In the genomic region with DNA sequence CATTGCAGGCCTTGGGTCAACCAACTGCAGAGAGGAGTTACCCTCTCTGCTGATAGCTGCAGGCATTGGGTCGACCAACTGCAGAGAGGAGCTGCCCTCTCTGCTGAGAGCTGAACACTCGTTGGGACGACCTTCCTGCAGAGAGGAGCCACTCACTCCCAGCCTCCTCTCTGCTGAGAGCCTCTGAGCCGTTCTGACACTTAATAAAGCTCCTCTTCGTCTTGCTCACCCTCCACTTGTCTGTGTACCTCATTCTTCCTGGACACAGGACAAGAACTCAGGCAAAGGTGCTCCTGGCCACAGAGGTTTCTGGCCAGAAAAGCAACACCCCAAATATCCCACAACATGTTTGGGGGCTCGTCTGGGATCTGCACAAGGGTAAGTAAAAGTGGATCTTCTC, we compare ENCODE assay signal across 37 cellular contexts. TPM values are rescaled to one million over a fixed set of nuclear protein-coding genes. Genes with fewer than 3 reads are reported as not detected.
"Had no signal": no experiment of that assay in that cellular context is flagged by ENCODE, and none has a peak within 500 bp of the region (broad histone marks: within the 10 kb centered on the region; RNA-seq: fewer than 3 reads in every experiment).

No MANE protein-coding gene starts in this region.

- H3K36me3 Mint-ChIP-seq: activated CD4-positive, alpha-beta memory T cell treated with anti-CD3 and anti-CD28 coated beads for 36 hours had no signal

- H3K27me3 ChIP-seq: ascending aorta, breast epithelium, dorsolateral prefrontal cortex, foreskin keratinocyte had no signal

- H3K36me3 ChIP-seq: ascending aorta, breast epithelium, cardiac muscle cell, esophagus muscularis mucosa, gastrocnemius medialis, heart left ventricle had no signal

- H3K27ac ChIP-seq: ascending aorta, breast epithelium, cardiac muscle cell, coronary artery, esophagus muscularis mucosa, foreskin keratinocyte, gastrocnemius medialis, heart left ventricle, WERI-Rb-1 had no signal

- DNase-seq: activated B cell treated with CpG ODN at 0.5 μM for 24 hours; activated CD4-positive, alpha-beta memory T cell treated with anti-CD3 and anti-CD28 coated beads for 36 hours; activated CD4-positive, alpha-beta T cell treated with anti-CD3 and anti-CD28 coated beads for 36 hours; activated CD4-positive, alpha-beta T cell treated with anti-CD3 and anti-CD28 coated beads, Interleukin-2, amount 10 ng/mL, durations not matched to agents 24 days and 14 days; activated CD4-positive, CD25-positive, alpha-beta regulatory T cell treated with anti-CD3 and anti-CD28 coated beads, Interleukin-2, amount 50 U/mL, for 72 hours; activated CD8-positive, alpha-beta memory T cell treated with anti-CD3 and anti-CD28 coated beads, Interleukin-2, amount 10 ng/mL, durations not matched to agents 7 days and 5 days; activated CD8-positive, alpha-beta memory T cell treated with anti-CD3 and anti-CD28 coated beads, Interleukin-2, amount 50 U/mL, for 4 hours; activated CD8-positive, alpha-beta T cell treated with anti-CD3 and anti-CD28 coated beads, Interleukin-2, amount 10 ng/mL, durations not matched to agents 7 days and 5 days; activated effector memory CD4-positive, alpha-beta T cell treated with anti-CD3 and anti-CD28 coated beads, Interleukin-2, amount 50 U/mL, for 16 hours; activated naive CD4-positive, alpha-beta T cell treated with anti-CD3 and anti-CD28 coated beads for 36 hours; activated naive CD8-positive, alpha-beta T cell treated with anti-CD3 and anti-CD28 coated beads, Interleukin-2, amount 10 ng/mL, durations not matched to agents 7 days and 5 days; activated T-cell treated with anti-CD3 and anti-CD28 coated beads, Interleukin-2, amount 50 U/mL, for 1 hour; activated T-cell treated with anti-CD3 and anti-CD28 coated beads, Interleukin-2, amount 50 U/mL, for 48 hours; central memory CD4-positive, alpha-beta T cell; cerebellar nuclear complex; dorsolateral prefrontal cortex; effector memory CD4-positive, alpha-beta T cell; erythroblast; foreskin keratinocyte; gastrocnemius medialis; glutamatergic neuron; heart left ventricle; T-helper 1 cell; T-helper 17 cell; T1000; WERI-Rb-1 had no signal

- H3K4me3 ChIP-seq: ascending aorta, breast epithelium, cardiac muscle cell, coronary artery, dorsolateral prefrontal cortex, esophagus muscularis mucosa, gastrocnemius medialis, heart left ventricle had no signal

- H3K27ac Mint-ChIP-seq: activated B cell treated with CpG ODN at 0.5 μM for 24 hours; activated CD4-positive, alpha-beta memory T cell treated with anti-CD3 and anti-CD28 coated beads for 36 hours; activated CD4-positive, alpha-beta T cell treated with anti-CD3 and anti-CD28 coated beads for 36 hours; activated CD4-positive, alpha-beta T cell treated with anti-CD3 and anti-CD28 coated beads, Interleukin-2, amount 10 ng/mL, durations not matched to agents 24 days and 14 days; activated CD8-positive, alpha-beta memory T cell treated with anti-CD3 and anti-CD28 coated beads, Interleukin-2, amount 10 ng/mL, durations not matched to agents 7 days and 5 days; activated CD8-positive, alpha-beta T cell treated with anti-CD3 and anti-CD28 coated beads, Interleukin-2, amount 10 ng/mL, durations not matched to agents 7 days and 5 days; activated naive CD4-positive, alpha-beta T cell treated with anti-CD3 and anti-CD28 coated beads for 36 hours; activated naive CD4-positive, alpha-beta T cell treated with anti-CD3 and anti-CD28 coated beads, Interleukin-2, amount 50 U/mL, for 72 hours; activated naive CD8-positive, alpha-beta T cell treated with anti-CD3 and anti-CD28 coated beads, Interleukin-2, amount 10 ng/mL, durations not matched to agents 7 days and 5 days; activated T-helper 1 cell treated with anti-CD3 and anti-CD28 coated beads, Interleukin-12 subunit alpha, Interleukin-12 subunit beta, Interleukin-2, Interleukin-4 antibody, amounts not matched to agents 30 ng/mL and 10 ng/mL and 1 ng/mL, durations not matched to agents 14 hours and 24 hours and 36 hours; activated T-helper 2 cell treated with anti-CD3 and anti-CD28 coated beads, Interferon-gamma antibody, Interleukin-2, Interleukin-4, amounts not matched to agents 10 μg/mL and 5 μg/mL and 100 μg/mL, durations not matched to agents 14 hours and 24 hours and 36 hours; brain; dendritic cell treated with granulocyte-macrophage colony-stimulating factor and Interleukin-4, amounts not matched to agents 40 ng/mL and 50 ng/mL, for 4 days; T-helper 17 cell; T-helper 2 cell treated with Interferon-gamma antibody and Interleukin-4, amounts not matched to agents 5 μg/mL and 100 μg/mL, for 36 hours had no signal

- H3K4me1 ChIP-seq: ascending aorta, breast epithelium, esophagus muscularis mucosa, foreskin keratinocyte, gastrocnemius medialis, heart left ventricle had no signal

- H3K9me3 ChIP-seq: ascending aorta, gastrocnemius medialis had no signal

- H3K4me3 Mint-ChIP-seq: activated B cell treated with CpG ODN at 0.5 μM for 24 hours; activated CD4-positive, alpha-beta memory T cell treated with anti-CD3 and anti-CD28 coated beads for 36 hours; activated CD4-positive, alpha-beta T cell treated with anti-CD3 and anti-CD28 coated beads for 36 hours; activated CD4-positive, alpha-beta T cell treated with anti-CD3 and anti-CD28 coated beads, Interleukin-2, amount 10 ng/mL, durations not matched to agents 24 days and 14 days; activated CD8-positive, alpha-beta memory T cell treated with anti-CD3 and anti-CD28 coated beads, Interleukin-2, amount 10 ng/mL, durations not matched to agents 7 days and 5 days; activated CD8-positive, alpha-beta T cell treated with anti-CD3 and anti-CD28 coated beads, Interleukin-2, amount 10 ng/mL, durations not matched to agents 7 days and 5 days; activated naive CD4-positive, alpha-beta T cell treated with anti-CD3 and anti-CD28 coated beads for 36 hours; activated naive CD8-positive, alpha-beta T cell treated with anti-CD3 and anti-CD28 coated beads, Interleukin-2, amount 10 ng/mL, durations not matched to agents 7 days and 5 days; activated T-helper 1 cell treated with anti-CD3 and anti-CD28 coated beads, Interleukin-12 subunit alpha, Interleukin-12 subunit beta, Interleukin-2, Interleukin-4 antibody, amounts not matched to agents 30 ng/mL and 10 ng/mL and 1 ng/mL, durations not matched to agents 14 hours and 24 hours and 36 hours; brain; dendritic cell treated with granulocyte-macrophage colony-stimulating factor and Interleukin-4, amounts not matched to agents 40 ng/mL and 50 ng/mL, for 4 days; T-helper 17 cell; T-helper 2 cell treated with Interferon-gamma antibody and Interleukin-4, amounts not matched to agents 5 μg/mL and 100 μg/mL, for 36 hours had no signal

- H3K4me1 Mint-ChIP-seq: activated CD4-positive, alpha-beta T cell treated with anti-CD3 and anti-CD28 coated beads for 36 hours; brain had no signal

- ATAC-seq: activated CD4-positive, alpha-beta T cell treated with anti-CD3 and anti-CD28 coated beads for 36 hours; activated CD8-positive, alpha-beta memory T cell treated with anti-CD3 and anti-CD28 coated beads, Interleukin-2, amount 10 ng/mL, durations not matched to agents 7 days and 5 days; activated CD8-positive, alpha-beta T cell treated with anti-CD3 and anti-CD28 coated beads, Interleukin-2, amount 10 ng/mL, durations not matched to agents 7 days and 5 days; activated naive CD4-positive, alpha-beta T cell treated with anti-CD3 and anti-CD28 coated beads, Interleukin-2, amount 50 U/mL, for 72 hours; foreskin keratinocyte; gastrocnemius medialis; heart left ventricle; T-helper 17 cell had no signal

- H3K9me3 Mint-ChIP-seq: activated CD4-positive, alpha-beta T cell treated with anti-CD3 and anti-CD28 coated beads, Interleukin-2, amount 10 ng/mL, durations not matched to agents 24 days and 14 days had no signal

RNA-seq across cellular contexts. Expression of a gene that starts 7.5 kb away (rescaled TPM):
- total RNA-seq: activated CD4-positive, alpha-beta T cell treated with anti-CD3 and anti-CD28 coated beads, Interleukin-2, amount 10 ng/mL, durations not matched to agents 24 days and 14 days; activated naive CD4-positive, alpha-beta T cell treated with anti-CD3 and anti-CD28 coated beads for 36 hours; activated T-helper 1 cell treated with anti-CD3 and anti-CD28 coated beads, Interleukin-12 subunit alpha, Interleukin-12 subunit beta, Interleukin-2, Interleukin-4 antibody, amounts not matched to agents 30 ng/mL and 10 ng/mL and 1 ng/mL, durations not matched to agents 14 hours and 24 hours and 36 hours; activated T-helper 2 cell treated with anti-CD3 and anti-CD28 coated beads, Interferon-gamma antibody, Interleukin-2, Interleukin-4, amounts not matched to agents 10 μg/mL and 5 μg/mL and 100 μg/mL, durations not matched to agents 14 hours and 24 hours and 36 hours; ascending aorta; T-helper 17 cell had no signal

RNA-seq across cellular contexts. Expression of a gene that starts 17.2 kb away (rescaled TPM):
- total RNA-seq: activated B cell treated with CpG ODN at 0.5 μM for 24 hours, ascending aorta, gastrocnemius medialis had no signal
